ENCODE assay signal across 16 cellular contexts in genomic region chr13:60348097-60348496, GRCh38. TPM values are rescaled to one million over a fixed set of nuclear protein-coding genes. Genes with fewer than 3 reads are reported as not detected.
DNase-seq lines count a peak whose midpoint lies in the region; ATAC-seq and TF ChIP-seq lines count a peak whose summit lies in the region.
"Had no signal": no experiment of that assay in that cellular context is flagged by ENCODE, and none has a peak within 500 bp of the region (broad histone marks: within the 10 kb centered on the region; RNA-seq: fewer than 3 reads in every experiment).

No MANE protein-coding gene starts in this region.

- H2AFZ ChIP-seq in neuronal stem cell (ENCODE audit: low read length): peak overlapping the region; percentile 28

- H2BK12ac ChIP-seq in neuronal stem cell (ENCODE audit: low read length): no peak overlapping the region

- no peak overlapping the region for H4K8ac ChIP-seq in neuronal stem cell (ENCODE audit: low read depth, low read length)

- no peak overlapping the region for H2AK5ac ChIP-seq in neuronal stem cell (ENCODE audit: low read depth, low read length)

- no peaks in the 10 kb centered on the region for H3K36me3 ChIP-seq in endodermal cell (ENCODE audit: control insufficient read depth, insufficient read depth, low read length)
- no peaks in the 10 kb centered on the region for H3K36me3 ChIP-seq in neuronal stem cell (replicated peaks in 1 of 2; ENCODE audit: control insufficient read depth in 2 of 2, insufficient read depth in 2 of 2, low read length in 2 of 2)
- H3K36me3 ChIP-seq: BLaER1 treated with 17β-estradiol and CSF1 and Interleukin-3, amounts not matched to agents 10 nM and 100 nM; HAP-1 had no signal

- H3K9me3 Mint-ChIP-seq in endodermal cell: peaks cover 7% of the 10 kb centered on the region

- 61% methylated on average over 3 of the region's 3 CpGs; no CpG with 5 or more reads in 1 of the 2 experiments for WGBS in endodermal cell (ENCODE audit: insufficient coverage in 1 of 2, insufficient read length in 1 of 2), 2 experiments
- no CpG with 5 or more reads among the region's 3 CpGs for WGBS in neuronal stem cell (ENCODE audit: extremely low coverage in 2 of 2, insufficient read length in 2 of 2, insufficient replicate concordance in 1 of 2), 2 donors

- no peak overlapping the region for H3K14ac ChIP-seq in neuronal stem cell (ENCODE audit: low read length)

- peaks cover 12% of the 10 kb centered on the region for H3K9me3 ChIP-seq in endodermal cell (ENCODE audit: control insufficient read depth, low read length)
- H3K9me3 ChIP-seq in neuronal stem cell (replicated peaks in 1 of 2; ENCODE audit: control insufficient read depth in 2 of 2, insufficient read depth in 1 of 2, low read depth in 1 of 2, low read length in 2 of 2): peaks cover 2 to 4% of the 10 kb centered on the region in 2 donors
- H3K9me3 ChIP-seq: HAP-1 had no signal

- no peak overlapping the region for H3K4me2 ChIP-seq in neuronal stem cell (ENCODE audit: insufficient read depth, low read length, poor library complexity, severe bottlenecking)
- H3K4me2 ChIP-seq: BLaER1 treated with 17β-estradiol and CSF1 and Interleukin-3, amounts not matched to agents 10 nM and 100 nM had no signal

- no peak overlapping the region for H3K9ac ChIP-seq in endodermal cell (ENCODE audit: extremely low read depth, low read length, poor library complexity, severe bottlenecking)
- H3K9ac ChIP-seq in neuronal stem cell (ENCODE audit: low read depth, low read length, poor library complexity): no peak overlapping the region
- H3K9ac ChIP-seq: BLaER1 treated with 17β-estradiol and CSF1 and Interleukin-3, amounts not matched to agents 10 nM and 100 nM had no signal

- no peak overlapping the region for H3K23ac ChIP-seq in neuronal stem cell (ENCODE audit: low read depth, low read length, poor library complexity)

- no peak overlapping the region for H3K4me3 Mint-ChIP-seq in endodermal cell
- H3K4me3 Mint-ChIP-seq: CD4-positive, CD25-positive, alpha-beta regulatory T cell had no signal

- H3K79me1 ChIP-seq in neuronal stem cell (ENCODE audit: low read depth, low read length): no peaks in the 10 kb centered on the region

- peaks cover 3% of the 10 kb centered on the region for H3K27me3 Mint-ChIP-seq in endodermal cell (ENCODE audit: insufficient read depth)

- H3K27me3 ChIP-seq in endodermal cell (ENCODE audit: control insufficient read depth, insufficient read depth, low read length, poor library complexity, severe bottlenecking): no peaks in the 10 kb centered on the region
- H3K27me3 ChIP-seq in neuronal stem cell (ENCODE audit: control insufficient read depth in 3 of 3, insufficient read depth in 3 of 3, low read depth in 1 of 3, low read length in 3 of 3): no peaks in the 10 kb centered on the region
- H3K27me3 ChIP-seq: BLaER1 treated with 17β-estradiol and CSF1 and Interleukin-3, amounts not matched to agents 10 nM and 100 nM had no signal

- no peak for ATAC-seq in HG02678 (IDR thresholded peaks at IDR 0.05; ENCODE audit: unreplicated experiment)
- ATAC-seq: HepG2 had no signal

- H3K27ac ChIP-seq in 22Rv1 (0 out of 2 replicates have a peak overlapping the region, but pooled peaks have one; percentile 34), VCaP (peak overlapping the region; percentile 68), endodermal cell (ENCODE audit: low read depth, low read length) (no peak overlapping the region), neuronal stem cell (replicated peaks; ENCODE audit: low read length) (no peak overlapping the region)
- H3K27ac ChIP-seq: BLaER1 treated with 17β-estradiol and CSF1 and Interleukin-3, amounts not matched to agents 10 nM and 100 nM had no signal

- H2BK15ac ChIP-seq in neuronal stem cell (ENCODE audit: low read length): no peak overlapping the region

- no peak overlapping the region for H2BK120ac ChIP-seq in neuronal stem cell (ENCODE audit: low read depth, low read length)

- H3K4ac ChIP-seq in neuronal stem cell (ENCODE audit: low read length): no peak overlapping the region

- H3K36me3 Mint-ChIP-seq in endodermal cell (ENCODE audit: low read depth): no peaks in the 10 kb centered on the region
- H3K36me3 Mint-ChIP-seq: CD4-positive, CD25-positive, alpha-beta regulatory T cell had no signal

- H3K4me1 Mint-ChIP-seq in endodermal cell: peaks cover 13% of the 10 kb centered on the region
- H3K4me1 Mint-ChIP-seq: CD4-positive, CD25-positive, alpha-beta regulatory T cell had no signal

- DNase-seq in endodermal cell: no peak
- DNase-seq in neuronal stem cell (ENCODE audit: low spot score): no peak
- DNase-seq in MV-4-11 (lab: John Stamatoyannopoulos, UW): no peak
- DNase-seq in DMS153 treated with DMSO at 0.1 percent for 48 hours (lab: John Stamatoyannopoulos, UW; ENCODE audit: unreplicated experiment): no peak
- DNase-seq: ACHN; Calu3; CD4-positive, CD25-positive, alpha-beta regulatory T cell; DMS 273 treated with DMSO at 0.1 percent for 48 hours; DMS79; GOT3 had no signal

- peaks cover 7% of the 10 kb centered on the region for H3K4me1 ChIP-seq in endodermal cell (ENCODE audit: control insufficient read depth, insufficient read depth, low read length)
- H3K4me1 ChIP-seq in neuronal stem cell (ENCODE audit: control insufficient read depth in 2 of 2, insufficient read depth in 1 of 2, low read depth in 1 of 2, low read length in 2 of 2): peaks cover 0 to 5% of the 10 kb centered on the region in 2 donors
- H3K4me1 ChIP-seq: BLaER1 treated with 17β-estradiol and CSF1 and Interleukin-3, amounts not matched to agents 10 nM and 100 nM had no signal

- no peak overlapping the region for H2BK5ac ChIP-seq in neuronal stem cell (ENCODE audit: low read length)

- H3K4me3 ChIP-seq in endodermal cell (ENCODE audit: low read length) (no peak overlapping the region), neuronal stem cell (ENCODE audit: low read length in 2 of 2) (no peak overlapping the region)
- H3K4me3 ChIP-seq: BLaER1 treated with 17β-estradiol and CSF1 and Interleukin-3, amounts not matched to agents 10 nM and 100 nM; HAP-1 had no signal

- H4K91ac ChIP-seq in neuronal stem cell (ENCODE audit: low read depth, low read length, poor library complexity): no peak overlapping the region

- TF ChIP-seq CTCF in 22Rv1 (IDR thresholded peaks at IDR 0.05) (no peak), VCaP (conservative IDR thresholded peaks at IDR 0.05) (no peak), endodermal cell (conservative IDR thresholded peaks at IDR 0.05) (no peak)

- no peak overlapping the region for H3K18ac ChIP-seq in neuronal stem cell (ENCODE audit: low read length)

- peak overlapping the region; percentile 32 for H3K27ac Mint-ChIP-seq in endodermal cell

RNA-seq across cellular contexts. Expression of gene TDRD3, which starts 48.9 kb away (rescaled TPM):
- 10 to 100 TPM; 25.3 to 36.1 TPM for total RNA-seq in endodermal cell
- 24.7 TPM for polyA plus RNA-seq in endodermal cell (2013, experiment 1 of 2)
- 23.7 TPM for polyA plus RNA-seq in endodermal cell (2013, experiment 2 of 2)
- polyA plus RNA-seq in neuronal stem cell (2013, experiment 1 of 2): 20.1 TPM
- polyA plus RNA-seq in neuronal stem cell (2013, experiment 2 of 2): 20.7 TPM

Comparison
In these comparisons a context has a peak if more than half of its experiments do, and no peak if none do; other contexts are left out.
1. H3K27ac ChIP-seq: peak in 22Rv1 (single experiment) and VCaP (single experiment); none in endodermal cell (single experiment) and neuronal stem cell (single experiment).